In genomic region chr9:33847894-33848205, GRCh38 we compare ENCODE assay signal across 4 cellular contexts. TPM values are rescaled to one million over a fixed set of nuclear protein-coding genes. Genes with fewer than 3 reads are reported as not detected.
"Had no signal": no experiment of that assay in that cellular context is flagged by ENCODE, and none has a peak within 500 bp of the region (broad histone marks: within the 10 kb centered on the region; RNA-seq: fewer than 3 reads in every experiment).

No MANE protein-coding gene starts in this region.

RNA-seq across cellular contexts. Expression of gene PRSS3, which starts 52.5 kb away (rescaled TPM):
- total RNA-seq: occipital lobe, upper lobe of right lung, uterus had no signal
- polyA plus RNA-seq: neural cell had no signal
